ENCODE assay signal across 9 cellular contexts in the genomic region with DNA sequence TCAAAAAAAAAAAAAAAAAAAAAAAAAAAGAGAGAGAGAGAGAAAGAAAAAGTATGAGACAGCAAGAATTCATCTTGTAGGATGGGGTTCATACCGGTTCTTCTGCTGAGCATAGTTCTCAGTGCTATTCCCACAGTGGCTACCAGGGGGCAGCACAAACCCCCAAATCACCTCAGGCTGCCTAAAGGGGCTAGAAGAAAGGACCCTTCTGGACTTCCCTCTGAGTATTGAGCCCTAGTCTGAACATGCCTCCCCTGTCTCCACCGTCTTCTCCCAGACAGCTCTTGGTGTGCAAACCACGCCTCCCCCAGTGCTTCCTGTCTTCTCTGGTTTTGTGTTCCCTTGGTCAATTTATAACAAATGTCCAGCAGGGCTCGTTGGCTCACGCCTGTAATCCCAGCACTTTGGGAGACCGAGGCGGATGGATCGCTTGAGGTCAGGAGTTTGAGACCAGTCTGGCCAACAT. TPM values are rescaled to one million over a fixed set of nuclear protein-coding genes. Genes with fewer than 3 reads are reported as not detected.
DNase-seq lines count a peak whose midpoint lies in the region; ATAC-seq and TF ChIP-seq lines count a peak whose summit lies in the region.
"Had no signal": no experiment of that assay in that cellular context is flagged by ENCODE, and none has a peak within 500 bp of the region (broad histone marks: within the 10 kb centered on the region; RNA-seq: fewer than 3 reads in every experiment).

No MANE protein-coding gene starts in this region.

- no peak for TF ChIP-seq POLR2A in thyroid gland (IDR thresholded peaks at IDR 0.05)

- no peak overlapping the region for H2AFZ ChIP-seq in DND-41 (ENCODE audit: low read depth, low read length)

- no peaks in the 10 kb centered on the region for H4K20me1 ChIP-seq in DND-41 (ENCODE audit: insufficient read depth, low read length)

- H3K27ac Mint-ChIP-seq in naive thymus-derived CD8-positive, alpha-beta T cell: no peak overlapping the region

- POLR2A ChIA-PET in naive thymus-derived CD8-positive, alpha-beta T cell (lab: Charles Lee): interaction anchor here (0.7 kb wide), 2 partner anchors 48 to 148 kb away, joined by 4 to 6 read pairs; no protein-coding TSS in a partner anchor

- no peak overlapping the region for H3K4me3 ChIP-seq in DND-41 (ENCODE audit: low read depth in 1 of 2, low read length in 2 of 2)
- H3K4me3 ChIP-seq in NT2/D1 (ENCODE audit: insufficient read length, low read depth): no peak overlapping the region
- peak overlapping the region; percentile 25 for H3K4me3 ChIP-seq in epithelial cell of proximal tubule (ENCODE audit: low read depth, low read length)
- no peak overlapping the region for H3K4me3 ChIP-seq in thyroid gland (replicated peaks in 1 of 3)

- H3K9me3 Mint-ChIP-seq in naive thymus-derived CD8-positive, alpha-beta T cell: no peaks in the 10 kb centered on the region

- H3K27ac ChIP-seq in DND-41 (ENCODE audit: low read length) (no peak overlapping the region), thyroid gland (no peak overlapping the region)
- H3K27ac ChIP-seq: epithelial cell of prostate had no signal

- peaks cover 15 to 40% (median 29%) of the 10 kb centered on the region in 4 donors for H3K4me1 Mint-ChIP-seq in naive thymus-derived CD8-positive, alpha-beta T cell

- TF ChIP-seq CTCF in DND-41 (IDR thresholded peaks at IDR 0.05; ENCODE audit: borderline replicate concordance, extremely low read depth, low read length, poor library complexity, severe bottlenecking): peak; percentile 86
- peak; percentile 80 for TF ChIP-seq CTCF in epithelial cell of proximal tubule (conservative IDR thresholded peaks at IDR 0.05; ENCODE audit: low read depth, low read length)
- TF ChIP-seq CTCF in thyroid gland (IDR thresholded peaks at IDR 0.05): peak; percentile 38 to 90 (median 70)

- ATAC-seq in DND-41 (ENCODE audit: insufficient read depth, low read depth) (peak; percentile 69), HG02642 (IDR thresholded peaks at IDR 0.05; ENCODE audit: poor library complexity, unreplicated experiment) (no peak)
- peak; percentile 40 to 46 for ATAC-seq in naive thymus-derived CD8-positive, alpha-beta T cell

- DNase-seq in DND-41: peak; percentile 78
- peak; percentile 46 for DNase-seq in HS-27A (ENCODE audit: low read depth)
- DNase-seq in NT2/D1 (ENCODE audit: low read depth, low spot score): peak; percentile 58
- peak; percentile 62 for DNase-seq in activated CD8-positive, alpha-beta memory T cell treated with anti-CD3 and anti-CD28 coated beads, Interleukin-2, amount 50 U/mL, for 4 hours
- DNase-seq in epithelial cell of proximal tubule (ENCODE audit: low read depth): peak; percentile 49
- peak; percentile 45 to 77 (median 60) for DNase-seq in naive thymus-derived CD8-positive, alpha-beta T cell
- peak; percentile 65 for DNase-seq in thyroid gland

- H3K4me3 Mint-ChIP-seq in naive thymus-derived CD8-positive, alpha-beta T cell: no peak overlapping the region

- H3K9me3 ChIP-seq in DND-41 (ENCODE audit: insufficient read depth, low read length, severe bottlenecking): no peaks in the 10 kb centered on the region
- H3K9me3 ChIP-seq in NT2/D1 (ENCODE audit: insufficient read depth, low read length): peaks cover 15% of the 10 kb centered on the region; the same call in 1 of the 2 replicates
- H3K9me3 ChIP-seq in thyroid gland: no peaks in the 10 kb centered on the region

- H3K4me1 ChIP-seq in DND-41 (ENCODE audit: insufficient read depth, low read length) (peaks cover 23% of the 10 kb centered on the region), NT2/D1 (ENCODE audit: insufficient read depth, insufficient read length) (peaks cover 9% of the 10 kb centered on the region), thyroid gland (peaks cover 12 to 24% of the 10 kb centered on the region in 2 donors)

- no peaks in the 10 kb centered on the region for H3K36me3 Mint-ChIP-seq in naive thymus-derived CD8-positive, alpha-beta T cell

- no peak overlapping the region for H3K4me2 ChIP-seq in DND-41 (ENCODE audit: insufficient read depth, low read length)

- no peaks in the 10 kb centered on the region for H3K79me2 ChIP-seq in DND-41 (ENCODE audit: insufficient read depth, low read length)

- H3K27me3 ChIP-seq in DND-41 (ENCODE audit: insufficient read depth, low read length, poor library complexity) (no peaks in the 10 kb centered on the region), NT2/D1 (ENCODE audit: insufficient read depth, insufficient read length) (peaks cover 38% of the 10 kb centered on the region), thyroid gland (peaks cover 9% of the 10 kb centered on the region)

- H3K27me3 Mint-ChIP-seq in naive thymus-derived CD8-positive, alpha-beta T cell: peaks cover 0 to 9% (median 6%) of the 10 kb centered on the region in 5 donors

- intact Hi-C loops in thyroid gland (cut with DNase I): no loop called here

- H3K36me3 ChIP-seq in DND-41 (ENCODE audit: insufficient read depth, low read length) (no peaks in the 10 kb centered on the region), NT2/D1 (ENCODE audit: insufficient read depth, insufficient read length, low read length) (no peaks in the 10 kb centered on the region), thyroid gland (no peaks in the 10 kb centered on the region)

- 42 to 53% methylated on average over 8 of the region's 8 CpGs for WGBS in thyroid gland, 2 donors

- H3K9ac ChIP-seq in DND-41 (ENCODE audit: low read depth, low read length): no peak overlapping the region
- no peak overlapping the region for H3K9ac ChIP-seq in NT2/D1 (ENCODE audit: insufficient read length, low read depth)

RNA-seq across cellular contexts. Expression of a gene that starts 31.3 kb away (rescaled TPM):
- total RNA-seq in epithelial cell of proximal tubule (44.6 and 48.0 TPM in 2 replicates), thyroid gland (10 to 100 TPM; 33.6 to 44.2 (median 39.7) TPM)
- total RNA-seq in naive thymus-derived CD8-positive, alpha-beta T cell: 10 to 100 TPM; 21.0 to 22.0 TPM
- polyA plus RNA-seq in naive thymus-derived CD8-positive, alpha-beta T cell: 10 to 100 TPM; 15.4 to 23.6 (median 17.6) TPM

RNA-seq across cellular contexts. Expression of a gene that starts 59.8 kb away (rescaled TPM):
- 61.5 and 67.3 TPM in 2 replicates for total RNA-seq in epithelial cell of proximal tubule
- 10 to 100 TPM; 66.6 to 70.5 TPM for total RNA-seq in naive thymus-derived CD8-positive, alpha-beta T cell
- 10 to 100 TPM; 23.7 to 34.4 (median 29.4) TPM for polyA plus RNA-seq in naive thymus-derived CD8-positive, alpha-beta T cell
- total RNA-seq in thyroid gland: 10 to 100 TPM; 56.2 to 97.4 (median 87.1) TPM
